Comparison of ENCODE assay signal across 8 cellular contexts in genomic region chr7:78924581-78924980, GRCh38.
DNase-seq lines count a peak whose midpoint lies in the region; ATAC-seq and TF ChIP-seq lines count a peak whose summit lies in the region.

No MANE protein-coding gene starts in this region.

- TF ChIP-seq CTCF in NB4 (IDR thresholded peaks at IDR 0.05; ENCODE audit: low read depth, low read length) (peak; percentile 3), nephron progenitor cell (IDR thresholded peaks at IDR 0.05) (peak; percentile 37), GM10266 (IDR thresholded peaks at IDR 0.05; ENCODE audit: control insufficient read depth, insufficient read depth, low read depth, missing control alignments) (no peak)

- DNase-seq in GM03348 (ENCODE audit: low spot score) (peak; percentile 36), NB4 (ENCODE audit: low read depth) (peak; percentile 16), T47D (ENCODE audit: low read depth in 1 of 2, low spot score in 1 of 2) (peak; percentile 31 to 63), nephron progenitor cell (no peak), left lobe of liver (ENCODE audit: low spot score) (no peak), GM10266 (ENCODE audit: extremely low spot score) (no peak), NCI-H774 (lab: John Stamatoyannopoulos, UW) (no peak)
- no peak for DNase-seq in activated T-cell treated with anti-CD3 and anti-CD28 coated beads, Interleukin-2, amount 50 U/mL, for 48 hours

- no peaks in the 10 kb centered on the region for H3K4me1 Mint-ChIP-seq in nephron progenitor cell

- H3K27ac Mint-ChIP-seq in nephron progenitor cell, result no peak overlapping the region

- no peak for TF ChIP-seq POLR2A in NB4 (IDR thresholded peaks at IDR 0.05; ENCODE audit: extremely low read depth, insufficient read length)

- no peak overlapping the region for H3K4me3 Mint-ChIP-seq in nephron progenitor cell

- H3K4me3 ChIP-seq in NB4 (ENCODE audit: low read depth, low read length), result no peak overlapping the region

- in situ Hi-C loops in T47D (cut with HindIII; ENCODE audit: low pct_unique_long_range_greater_than_20kb, low sequenced_read_pairs), result no loop called here

- no peaks in the 10 kb centered on the region for H3K27me3 Mint-ChIP-seq in nephron progenitor cell (ENCODE audit: low read depth, poor library complexity)

- H3K9me3 Mint-ChIP-seq in nephron progenitor cell, result peaks cover 13% of the 10 kb centered on the region

- H3K36me3 Mint-ChIP-seq in nephron progenitor cell (ENCODE audit: low read depth), result no peaks in the 10 kb centered on the region

- ATAC-seq in left lobe of liver, result no peak

Comparison
In these comparisons a context has a peak if more than half of its experiments do, and no peak if none do; other contexts are left out.
1. DNase-seq: peak in GM03348 (single experiment), NB4 (single experiment) and T47D (2 of 2); none in nephron progenitor cell (single experiment), left lobe of liver (single experiment), activated T-cell treated with anti-CD3 and anti-CD28 coated beads, Interleukin-2, amount 50 U/mL, for 48 hours (0 of 2), GM10266 (single experiment) and NCI-H774 (single experiment).